In genomic region chr5:14773588-14773987, GRCh38 we compare ENCODE assay signal across 27 cellular contexts.
DNase-seq lines count a peak whose midpoint lies in the region; ATAC-seq and TF ChIP-seq lines count a peak whose summit lies in the region.
"Had no signal": no experiment of that assay in that cellular context is flagged by ENCODE, and none has a peak within 500 bp of the region (broad histone marks: within the 10 kb centered on the region; RNA-seq: fewer than 3 reads in every experiment).

No MANE protein-coding gene starts in this region.

- H4K20me1 ChIP-seq in neural progenitor cell (ENCODE audit: low read depth) = no peaks in the 10 kb centered on the region

- no peaks in the 10 kb centered on the region for H3K9me3 Mint-ChIP-seq in neural progenitor cell
- no peaks in the 10 kb centered on the region for H3K9me3 Mint-ChIP-seq in activated naive CD4-positive, alpha-beta T cell treated with anti-CD3 and anti-CD28 coated beads, Interleukin-2, amount 50 U/mL, for 72 hours
- H3K9me3 Mint-ChIP-seq: activated CD8-positive, alpha-beta T cell treated with anti-CD3 and anti-CD28 coated beads for 36 hours; activated T-helper 1 cell treated with anti-CD3 and anti-CD28 coated beads, Interleukin-12 subunit alpha, Interleukin-12 subunit beta, Interleukin-2, Interleukin-4 antibody, amounts not matched to agents 30 ng/mL and 10 ng/mL and 1 ng/mL, durations not matched to agents 14 hours and 24 hours and 36 hours; effector memory CD8-positive, alpha-beta T cell; IgD-negative memory B cell had no signal

- no peaks in the 10 kb centered on the region for H3K79me2 ChIP-seq in neural progenitor cell (ENCODE audit: low read depth)

- ATAC-seq in Right ventricle myocardium superior (ENCODE audit: poor library complexity) (peak; percentile 32), Right ventricle myocardium inferior (no peak)
- ATAC-seq in activated naive CD4-positive, alpha-beta T cell treated with anti-CD3 and anti-CD28 coated beads, Interleukin-2, amount 50 U/mL, for 72 hours = no peak
- ATAC-seq: activated CD4-positive, alpha-beta T cell treated with anti-CD3 and anti-CD28 coated beads for 36 hours; activated CD8-positive, alpha-beta T cell treated with anti-CD3 and anti-CD28 coated beads for 36 hours; effector memory CD8-positive, alpha-beta T cell; sciatic nerve had no signal

- H3K27me3 Mint-ChIP-seq in neural progenitor cell (ENCODE audit: insufficient read depth, low read depth) = no peaks in the 10 kb centered on the region
- H3K27me3 Mint-ChIP-seq: activated CD4-positive, alpha-beta T cell treated with anti-CD3 and anti-CD28 coated beads for 36 hours; activated CD8-positive, alpha-beta T cell treated with anti-CD3 and anti-CD28 coated beads for 36 hours; effector memory CD8-positive, alpha-beta T cell; IgD-negative memory B cell; progenitor cell of endocrine pancreas had no signal

- no peaks in the 10 kb centered on the region for H3K36me3 ChIP-seq in neural progenitor cell
- H3K36me3 ChIP-seq: BE2C, neutrophil, SJCRH30, transverse colon had no signal

- H3K27ac ChIP-seq in neural progenitor cell = no peak overlapping the region
- H3K27ac ChIP-seq: neutrophil, SJCRH30, transverse colon had no signal

- no peak for TF ChIP-seq CTCF in neural progenitor cell (IDR thresholded peaks at IDR 0.05)

- H3K4me2 ChIP-seq in neural progenitor cell = peak overlapping the region; percentile 55

- no peak overlapping the region for H3K27ac Mint-ChIP-seq in neural progenitor cell
- no peak overlapping the region for H3K27ac Mint-ChIP-seq in activated naive CD4-positive, alpha-beta T cell treated with anti-CD3 and anti-CD28 coated beads, Interleukin-2, amount 50 U/mL, for 72 hours
- H3K27ac Mint-ChIP-seq: activated CD4-positive, alpha-beta T cell treated with anti-CD3 and anti-CD28 coated beads for 36 hours; activated CD8-positive, alpha-beta T cell treated with anti-CD3 and anti-CD28 coated beads for 36 hours; activated T-helper 1 cell treated with anti-CD3 and anti-CD28 coated beads, Interleukin-12 subunit alpha, Interleukin-12 subunit beta, Interleukin-2, Interleukin-4 antibody, amounts not matched to agents 30 ng/mL and 10 ng/mL and 1 ng/mL, durations not matched to agents 14 hours and 24 hours and 36 hours; progenitor cell of endocrine pancreas had no signal

- H3F3A ChIP-seq in neural progenitor cell (ENCODE audit: low read depth) = no peaks in the 10 kb centered on the region

- H3K4me1 Mint-ChIP-seq in neural progenitor cell = peaks cover 19% of the 10 kb centered on the region

- H3K36me3 Mint-ChIP-seq in neural progenitor cell = no peaks in the 10 kb centered on the region
- peaks cover 0 to 18% of the 10 kb centered on the region in 2 donors for H3K36me3 Mint-ChIP-seq in activated naive CD4-positive, alpha-beta T cell treated with anti-CD3 and anti-CD28 coated beads, Interleukin-2, amount 50 U/mL, for 72 hours

- H3K4me1 ChIP-seq in neural progenitor cell = peaks cover 12% of the 10 kb centered on the region
- H3K4me1 ChIP-seq: SJCRH30 had no signal

- intact Hi-C loops in Right ventricle myocardium superior (cut with DNase I) (no loop called here), Right ventricle myocardium inferior (cut with DNase I) (no loop called here)

- no peak overlapping the region for H3K4me3 ChIP-seq in neural progenitor cell
- H3K4me3 ChIP-seq: SJCRH30, transverse colon had no signal

- H3K9me3 ChIP-seq in neural progenitor cell (ENCODE audit: low read depth) = no peaks in the 10 kb centered on the region
- H3K9me3 ChIP-seq: BE2C, neutrophil, SJCRH30, transverse colon had no signal

- H3K9ac ChIP-seq in neural progenitor cell = no peak overlapping the region

- H3K27me3 ChIP-seq in neural progenitor cell = no peaks in the 10 kb centered on the region
- H3K27me3 ChIP-seq: BE2C, neutrophil, SJCRH30, transverse colon had no signal

- H3K4me3 Mint-ChIP-seq in neural progenitor cell = no peak overlapping the region
- H3K4me3 Mint-ChIP-seq: activated CD4-positive, alpha-beta T cell treated with anti-CD3 and anti-CD28 coated beads for 36 hours; activated CD8-positive, alpha-beta T cell treated with anti-CD3 and anti-CD28 coated beads for 36 hours; activated T-helper 1 cell treated with anti-CD3 and anti-CD28 coated beads, Interleukin-12 subunit alpha, Interleukin-12 subunit beta, Interleukin-2, Interleukin-4 antibody, amounts not matched to agents 30 ng/mL and 10 ng/mL and 1 ng/mL, durations not matched to agents 14 hours and 24 hours and 36 hours; effector memory CD8-positive, alpha-beta T cell; IgD-negative memory B cell had no signal

- DNase-seq in Right ventricle myocardium superior (no peak), Right ventricle myocardium inferior (ENCODE audit: missing footprints) (no peak), NCI-H1105 treated with DMSO at 0.1 percent for 48 hours (lab: John Stamatoyannopoulos, UW) (peak; percentile 39), NCI-H774 (lab: John Stamatoyannopoulos, UW) (peak; percentile 85), neural progenitor cell (ENCODE audit: low spot score) (peak; percentile 76), NK-92 (lab: John Stamatoyannopoulos, UW; ENCODE audit: unreplicated experiment) (no peak), 8988T (no peak)
- DNase-seq in activated naive CD4-positive, alpha-beta T cell treated with anti-CD3 and anti-CD28 coated beads, Interleukin-2, amount 50 U/mL, for 72 hours (ENCODE audit: low spot score in 2 of 2) = no peak
- DNase-seq: activated CD4-positive, alpha-beta T cell treated with anti-CD3 and anti-CD28 coated beads for 36 hours; activated CD8-positive, alpha-beta memory T cell treated with anti-CD3 and anti-CD28 coated beads, Interleukin-2, amount 50 U/mL, for 48 hours; activated CD8-positive, alpha-beta T cell treated with anti-CD3 and anti-CD28 coated beads for 36 hours; activated naive CD4-positive, alpha-beta T cell treated with Interleukin-2 at 50 U/mL for 16 hours; BE2C; central memory CD4-positive, alpha-beta T cell; effector memory CD8-positive, alpha-beta T cell; HCEC 1CT; head of caudate nucleus; kidney; NCI-H526 treated with DMSO at 0.1 percent for 48 hours; SJCRH30; SW 1271; transverse colon had no signal

- H2AFZ ChIP-seq in neural progenitor cell (replicated peaks) = no peak overlapping the region

Comparison
In these comparisons a context has a peak if more than half of its experiments do, and no peak if none do; other contexts are left out.
1. DNase-seq: peak in NCI-H1105 treated with DMSO at 0.1 percent for 48 hours (single experiment), NCI-H774 (single experiment) and neural progenitor cell (single experiment); none in Right ventricle myocardium superior (single experiment), Right ventricle myocardium inferior (single experiment), NK-92 (single experiment), 8988T (single experiment) and activated naive CD4-positive, alpha-beta T cell treated with anti-CD3 and anti-CD28 coated beads, Interleukin-2, amount 50 U/mL, for 72 hours (0 of 2).